ENCODE assay signal across 1 cellular context in genomic region chr3:56771376-56771775, GRCh38.
TF ChIP-seq lines count a peak whose summit lies in the region.

No MANE protein-coding gene starts in this region.

TF ChIP-seq in WTC11, 78 proteins besides CTCF, POLR2A, EP300 and RAD21 (continued from another document):
- no peak for TF ChIP-seq STAT6 (CRISPR knock-in tag; conservative IDR thresholded peaks at IDR 0.05; ENCODE audit: low read depth)
